Comparison of ENCODE assay signal across 3 cellular contexts in the genomic region with DNA sequence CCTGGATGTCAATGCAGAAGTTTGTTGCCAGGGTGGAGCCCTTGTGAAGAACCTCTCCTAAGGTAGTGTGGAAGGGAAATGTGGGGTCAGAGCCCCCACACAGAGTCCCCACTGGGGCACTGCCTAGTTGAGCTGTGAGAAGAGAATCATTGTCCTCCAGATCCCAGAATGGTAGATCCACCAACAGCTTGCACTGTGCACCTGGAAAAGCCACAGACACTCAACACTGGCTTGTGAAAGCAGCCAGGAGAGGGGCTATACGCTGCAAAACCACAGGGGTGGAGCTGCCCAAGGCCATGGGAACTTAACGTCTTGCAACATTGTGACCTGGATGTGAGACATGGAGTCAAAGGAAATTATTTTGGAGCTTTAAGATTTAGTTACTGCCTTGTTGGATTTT. TPM values are rescaled to one million over a fixed set of nuclear protein-coding genes. Genes with fewer than 3 reads are reported as not detected.
"Had no signal": no experiment of that assay in that cellular context is flagged by ENCODE, and none has a peak within 500 bp of the region (broad histone marks: within the 10 kb centered on the region; RNA-seq: fewer than 3 reads in every experiment).

No MANE protein-coding gene starts in this region.

RNA-seq across cellular contexts. Expression of a gene that starts 55.2 kb away (rescaled TPM):
- total RNA-seq: naive thymus-derived CD8-positive, alpha-beta T cell; natural killer cell treated with Interleukin-12 subunit alpha and Interleukin-12 subunit beta and Interleukin-15 and Interleukin-18, amount 100 ng/mL, for 72 hours; pulmonary artery endothelial cell had no signal
